In the genomic region with DNA sequence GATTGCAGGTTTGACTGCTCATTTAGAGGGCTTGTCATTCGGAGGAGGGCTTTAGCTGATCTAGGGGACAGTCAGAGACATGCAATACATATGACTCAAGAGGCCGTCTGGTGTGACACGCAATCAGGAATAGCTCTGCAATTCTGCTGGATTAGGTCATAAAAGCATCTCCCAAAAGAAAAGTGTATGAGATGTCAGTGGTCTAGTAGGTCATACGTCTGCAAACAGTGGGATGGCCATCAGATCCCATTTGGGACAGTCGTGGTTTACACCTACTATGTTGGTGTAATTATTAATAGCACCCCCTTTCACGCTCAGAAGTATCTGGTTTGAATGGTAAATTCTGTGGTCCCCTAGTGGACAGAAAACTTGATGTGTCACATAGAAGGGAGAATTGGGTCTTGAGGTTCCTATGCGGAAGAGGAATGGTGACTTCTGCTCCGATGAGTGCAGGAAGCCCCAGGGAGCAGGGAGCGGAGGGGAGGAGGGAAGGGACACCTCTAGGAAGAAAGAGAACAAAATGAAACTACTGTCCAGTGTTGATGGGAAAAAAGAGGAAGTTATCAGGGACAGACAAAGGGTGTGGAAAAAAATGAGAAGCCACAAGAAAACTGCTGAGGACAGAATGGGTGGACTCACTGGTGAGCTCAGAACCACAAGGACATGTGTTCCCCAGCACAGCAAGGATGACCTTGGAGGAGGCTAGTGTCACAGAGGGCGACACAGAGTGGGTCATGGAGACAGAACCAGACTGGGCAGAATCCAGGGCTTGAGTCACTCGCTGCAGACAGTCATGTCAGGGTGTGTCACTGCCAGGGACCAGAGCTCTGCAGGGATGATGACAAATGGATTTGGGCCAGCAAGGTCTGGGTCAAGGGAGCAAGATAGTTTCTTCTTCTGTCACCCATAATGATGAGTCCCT, we compare ENCODE assay signal across 8 cellular contexts. TPM values are rescaled to one million over a fixed set of nuclear protein-coding genes. Genes with fewer than 3 reads are reported as not detected.
A peak's percentile ranks its signal among the peaks of the same experiment; 100 is the strongest.
DNase-seq lines count a peak whose midpoint lies in the region; ATAC-seq, FAIRE-seq and TF ChIP-seq lines count a peak whose summit lies in the region.

No MANE protein-coding gene starts in this region.

- H4K20me1 ChIP-seq in BLaER1: no peaks in the 10 kb centered on the region

- peak overlapping the region; percentile 64 for H3K27ac ChIP-seq in BLaER1

- H3K4me3 ChIP-seq in BLaER1: no peak overlapping the region
- H3K4me3 ChIP-seq in mucosa of descending colon: no peak overlapping the region

- peak overlapping the region; percentile 72 for H3K4me2 ChIP-seq in BLaER1

- H3K4me1 ChIP-seq in BLaER1 (peaks cover 88% of the 10 kb centered on the region), mucosa of descending colon (ENCODE audit: low read depth) (peaks cover 4% of the 10 kb centered on the region)

- no peak for FAIRE-seq in urothelium cell line (lab: Jason Lieb, UNC)

- TF ChIP-seq CTCF in mucosa of descending colon (IDR thresholded peaks at IDR 0.05): no peak

- ATAC-seq in GM19023 (IDR thresholded peaks at IDR 0.05; ENCODE audit: unreplicated experiment) (peak; percentile 39), HG03571 (IDR thresholded peaks at IDR 0.05; ENCODE audit: unreplicated experiment) (peak; percentile 42), mucosa of descending colon (peak; percentile 67)

- H3K9me3 ChIP-seq in BLaER1: no peaks in the 10 kb centered on the region
- H3K9me3 ChIP-seq in mucosa of descending colon: no peaks in the 10 kb centered on the region

- H3K9ac ChIP-seq in BLaER1: no peak overlapping the region

- H3K36me3 ChIP-seq in BLaER1 (no peaks in the 10 kb centered on the region), mucosa of descending colon (ENCODE audit: low read depth) (no peaks in the 10 kb centered on the region)

- intact Hi-C loops in mucosa of descending colon (cut with DNase I, micrococcal nuclease): no loop called here

- DNase-seq in astrocyte of the hippocampus (ENCODE audit: low read depth, low spot score) (peak; percentile 11), mucosa of descending colon (peak; percentile 17 to 58 (median 30)), occipital lobe (lab: John Stamatoyannopoulos, UW) (no peak), urothelium cell line (ENCODE audit: low spot score) (no peak), DMS 273 treated with DMSO at 0.1 percent for 48 hours (lab: John Stamatoyannopoulos, UW) (no peak)

- H3K27me3 ChIP-seq in BLaER1: no peaks in the 10 kb centered on the region

RNA-seq across cellular contexts. Expression of gene MAP3K8, which starts 59.9 kb away (rescaled TPM):
- total RNA-seq in mucosa of descending colon (10 to 100 TPM; 12.3 to 20.3 (median 18.1) TPM), occipital lobe (8.0 TPM)

Comparison
In these comparisons a context has a peak if more than half of its experiments do, and no peak if none do; other contexts are left out.
1. DNase-seq: peak in astrocyte of the hippocampus (single experiment) and mucosa of descending colon (3 of 3); none in occipital lobe (single experiment), urothelium cell line (single experiment) and DMS 273 treated with DMSO at 0.1 percent for 48 hours (single experiment).
2. Peak in every context shown above with its lines, with median percentiles within 50 percentile points of each other: ATAC-seq.